In the genomic region with DNA sequence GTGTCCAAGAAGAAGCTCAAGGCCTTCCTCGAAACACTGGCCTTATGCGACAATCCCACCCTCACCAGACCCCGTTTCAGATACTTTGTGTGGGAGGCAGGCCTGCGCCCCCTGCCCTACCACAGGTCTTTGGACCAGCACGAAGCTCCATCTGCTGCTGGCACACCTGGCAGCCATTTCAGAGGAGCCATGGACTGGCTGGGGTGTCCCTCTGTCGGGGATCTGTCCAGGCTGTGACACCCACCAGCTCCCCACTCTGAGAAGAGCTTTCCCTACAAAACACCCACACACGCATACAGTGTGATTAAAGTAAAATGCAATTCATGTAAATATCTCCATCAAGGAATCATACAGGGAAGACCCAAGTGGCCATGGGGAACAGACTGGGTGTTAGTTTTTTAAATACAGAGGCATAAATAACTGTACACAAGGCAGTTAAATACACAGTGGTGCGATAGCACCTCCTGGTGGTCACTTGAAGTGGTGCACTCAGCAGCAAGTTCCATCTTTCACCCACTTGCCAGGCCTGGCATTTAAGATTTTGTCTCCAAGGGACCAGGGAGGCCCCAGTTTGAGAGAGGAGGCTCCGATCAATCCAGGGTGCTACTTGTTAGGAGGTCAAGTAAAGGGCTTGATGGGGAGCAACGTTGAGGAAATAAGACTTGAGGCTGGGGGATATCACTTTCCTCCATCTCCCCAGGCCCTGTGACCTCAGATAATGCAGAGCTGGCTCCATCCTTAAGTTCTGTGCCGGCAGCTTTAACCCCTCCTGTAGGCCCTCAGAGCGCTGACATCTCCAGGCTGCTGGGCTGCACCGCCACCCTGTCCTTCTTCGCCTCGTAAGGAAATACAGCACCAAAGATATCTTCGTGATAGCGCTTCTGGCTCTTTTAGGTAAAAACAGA, we compare ENCODE assay signal across 8 cellular contexts. TPM values are rescaled to one million over a fixed set of nuclear protein-coding genes. Genes with fewer than 3 reads are reported as not detected.
DNase-seq lines count a peak whose midpoint lies in the region; ATAC-seq and TF ChIP-seq lines count a peak whose summit lies in the region.

No MANE protein-coding gene starts in this region.

- no peak overlapping the region for H2AK5ac ChIP-seq in mesendoderm (ENCODE audit: low read length)

- H3K27ac ChIP-seq in WERI-Rb-1 (no peak overlapping the region), mesendoderm (ENCODE audit: low read depth, low read length) (no peak overlapping the region)

- no peak overlapping the region for H2BK15ac ChIP-seq in mesendoderm (replicated peaks; ENCODE audit: low read depth)

- WGBS in mesendoderm (ENCODE audit: extremely low coverage, insufficient coverage, low lambda C conversion rate), result no CpG with 5 or more reads among the region's 17 CpGs

- H3K36me3 ChIP-seq in WERI-Rb-1 (peaks cover 3% of the 10 kb centered on the region; the same call in 1 of the 2 replicates), mesendoderm (ENCODE audit: control insufficient read depth, insufficient read depth, low read length) (no peaks in the 10 kb centered on the region)

- no peak overlapping the region for H4K8ac ChIP-seq in mesendoderm (ENCODE audit: low read depth, low read length)

- no peak overlapping the region for H3K4ac ChIP-seq in mesendoderm (ENCODE audit: low read depth, low read length)

- H2BK5ac ChIP-seq in mesendoderm (ENCODE audit: low read length), result no peak overlapping the region

- H3K4me1 Mint-ChIP-seq in stimulated activated effector memory CD8-positive, alpha-beta T cell treated with anti-CD3 and anti-CD28 coated beads, Interleukin-12 subunit alpha, Interleukin-12 subunit beta, amount 100 ng/mL, for 72 hours, result no peaks in the 10 kb centered on the region

- H3K4me3 Mint-ChIP-seq in stimulated activated effector memory CD8-positive, alpha-beta T cell treated with anti-CD3 and anti-CD28 coated beads, Interleukin-12 subunit alpha, Interleukin-12 subunit beta, amount 100 ng/mL, for 72 hours, result no peak overlapping the region

- peak; percentile 81 for TF ChIP-seq CTCF in WERI-Rb-1 (IDR thresholded peaks at IDR 0.05; ENCODE audit: low read depth, low read length)
- peak; percentile 83 for TF ChIP-seq CTCF in choroid plexus epithelial cell (conservative IDR thresholded peaks at IDR 0.05; ENCODE audit: low read depth, low read length)

- no peaks in the 10 kb centered on the region for H3K79me2 ChIP-seq in mesendoderm (ENCODE audit: control insufficient read depth, insufficient read depth, low read length)

- H3K4me3 ChIP-seq in WERI-Rb-1 (ENCODE audit: low read depth, low read length) (no peak overlapping the region), choroid plexus epithelial cell (ENCODE audit: low read depth, low read length) (no peak overlapping the region), mesendoderm (ENCODE audit: low read length) (no peak overlapping the region)

- no peaks in the 10 kb centered on the region for H3K79me1 ChIP-seq in mesendoderm (ENCODE audit: low read length)

- DNase-seq in DMS53 treated with DMSO at 0.1 percent for 48 hours (lab: John Stamatoyannopoulos, UW; ENCODE audit: unreplicated experiment) (peak; percentile 70), KBM-7 (peak; percentile 68), WERI-Rb-1 (peak; percentile 61), choroid plexus epithelial cell (ENCODE audit: low read depth) (peak; percentile 77), mesendoderm (peak; percentile 38), HuH-7 (ENCODE audit: low spot score) (no peak), DMS153 treated with DMSO at 0.1 percent for 48 hours (lab: John Stamatoyannopoulos, UW; ENCODE audit: unreplicated experiment) (no peak)
- peak; percentile 47 to 81 for DNase-seq in stimulated activated effector memory CD8-positive, alpha-beta T cell treated with anti-CD3 and anti-CD28 coated beads, Interleukin-12 subunit alpha, Interleukin-12 subunit beta, amount 100 ng/mL, for 72 hours (ENCODE audit: low spot score in 2 of 2)

- in situ Hi-C loops in KBM-7 (cut with MboI; ENCODE audit: low pct_unique_long_range_greater_than_20kb, low sequenced_read_pairs), result no loop called here

- ATAC-seq in stimulated activated effector memory CD8-positive, alpha-beta T cell treated with anti-CD3 and anti-CD28 coated beads, Interleukin-12 subunit alpha, Interleukin-12 subunit beta, amount 100 ng/mL, for 72 hours, result no peak

- no peak overlapping the region for H3K56ac ChIP-seq in mesendoderm (ENCODE audit: low read length)

- H3K18ac ChIP-seq in mesendoderm (ENCODE audit: low read length), result no peak overlapping the region

- no peaks in the 10 kb centered on the region for H3K9me3 ChIP-seq in WERI-Rb-1 (ENCODE audit: severe bottlenecking)

- no peak overlapping the region for H2BK120ac ChIP-seq in mesendoderm (ENCODE audit: low read depth, low read length)

- H3K27ac Mint-ChIP-seq in stimulated activated effector memory CD8-positive, alpha-beta T cell treated with anti-CD3 and anti-CD28 coated beads, Interleukin-12 subunit alpha, Interleukin-12 subunit beta, amount 100 ng/mL, for 72 hours, result no peak overlapping the region

- no peak overlapping the region for H3K23ac ChIP-seq in mesendoderm (ENCODE audit: low read length)

- no peaks in the 10 kb centered on the region for H3K9me3 Mint-ChIP-seq in stimulated activated effector memory CD8-positive, alpha-beta T cell treated with anti-CD3 and anti-CD28 coated beads, Interleukin-12 subunit alpha, Interleukin-12 subunit beta, amount 100 ng/mL, for 72 hours

- H3K36me3 Mint-ChIP-seq in stimulated activated effector memory CD8-positive, alpha-beta T cell treated with anti-CD3 and anti-CD28 coated beads, Interleukin-12 subunit alpha, Interleukin-12 subunit beta, amount 100 ng/mL, for 72 hours, result no peaks in the 10 kb centered on the region

- no peak overlapping the region for H3K9ac ChIP-seq in mesendoderm (ENCODE audit: low read length)

- no peaks in the 10 kb centered on the region for H3K4me1 ChIP-seq in mesendoderm (ENCODE audit: control insufficient read depth, low read depth, low read length)

- no peak overlapping the region for H3K4me2 ChIP-seq in mesendoderm (ENCODE audit: low read length)

- H3K27me3 ChIP-seq in WERI-Rb-1 (ENCODE audit: insufficient read depth, low read depth, severe bottlenecking) (no peaks in the 10 kb centered on the region), mesendoderm (ENCODE audit: insufficient read depth, low read length, poor library complexity) (no peaks in the 10 kb centered on the region)

- no peak overlapping the region for H4K5ac ChIP-seq in mesendoderm (ENCODE audit: low read length)

RNA-seq across cellular contexts. Expression of a gene that starts 43.6 kb away (rescaled TPM):
- polyA plus RNA-seq in mesendoderm (2013, experiment 1 of 2), result 0.42 TPM
- polyA plus RNA-seq in mesendoderm (2013, experiment 2 of 2), result 0.50 TPM

Comparison
In these comparisons a context has a peak if more than half of its experiments do, and no peak if none do; other contexts are left out.
1. DNase-seq: peak in DMS53 treated with DMSO at 0.1 percent for 48 hours (single experiment), KBM-7 (single experiment), WERI-Rb-1 (single experiment), choroid plexus epithelial cell (single experiment), mesendoderm (single experiment) and stimulated activated effector memory CD8-positive, alpha-beta T cell treated with anti-CD3 and anti-CD28 coated beads, Interleukin-12 subunit alpha, Interleukin-12 subunit beta, amount 100 ng/mL, for 72 hours (2 of 2); none in HuH-7 (single experiment) and DMS153 treated with DMSO at 0.1 percent for 48 hours (single experiment).